ENCODE assay signal across 9 cellular contexts in genomic region chr17:57044976-57045867, GRCh38. TPM values are rescaled to one million over a fixed set of nuclear protein-coding genes. Genes with fewer than 3 reads are reported as not detected.
A peak's percentile ranks its signal among the peaks of the same experiment; 100 is the strongest.
DNase-seq lines count a peak whose midpoint lies in the region; ATAC-seq and TF ChIP-seq lines count a peak whose summit lies in the region.
"Had no signal": no experiment of that assay in that cellular context is flagged by ENCODE, and none has a peak within 500 bp of the region (broad histone marks: within the 10 kb centered on the region; RNA-seq: fewer than 3 reads in every experiment).

No MANE protein-coding gene starts in this region.

- H3K9me3 ChIP-seq in liver (ENCODE audit: control insufficient read depth in 4 of 4, low read length in 3 of 4) (no peaks in the 10 kb centered on the region), subcutaneous abdominal adipose tissue (ENCODE audit: control insufficient read depth in 5 of 5, low read length in 5 of 5) (no peaks in the 10 kb centered on the region)

- H3K27me3 Mint-ChIP-seq in activated CD4-positive, alpha-beta T cell treated with anti-CD3 and anti-CD28 coated beads for 36 hours, result peaks cover 46% of the 10 kb centered on the region
- peaks cover 61% of the 10 kb centered on the region for H3K27me3 Mint-ChIP-seq in activated T-helper 1 cell treated with anti-CD3 and anti-CD28 coated beads, Interleukin-12 subunit alpha, Interleukin-12 subunit beta, Interleukin-2, Interleukin-4 antibody, amounts not matched to agents 30 ng/mL and 10 ng/mL and 1 ng/mL, durations not matched to agents 14 hours and 24 hours and 36 hours (ENCODE audit: insufficient read depth)
- no peaks in the 10 kb centered on the region for H3K27me3 Mint-ChIP-seq in type B pancreatic cell

- peak; percentile 8 for ATAC-seq in activated CD4-positive, alpha-beta T cell treated with anti-CD3 and anti-CD28 coated beads for 36 hours

- POLR2A ChIA-PET in activated CD4-positive, alpha-beta T cell treated with anti-CD3 and anti-CD28 coated beads for 36 hours (lab: Charles Lee), result no interaction called here

- H3K36me3 Mint-ChIP-seq in activated CD4-positive, alpha-beta T cell treated with anti-CD3 and anti-CD28 coated beads for 36 hours (ENCODE audit: low read depth), result no peaks in the 10 kb centered on the region
- no peaks in the 10 kb centered on the region for H3K36me3 Mint-ChIP-seq in activated T-helper 1 cell treated with anti-CD3 and anti-CD28 coated beads, Interleukin-12 subunit alpha, Interleukin-12 subunit beta, Interleukin-2, Interleukin-4 antibody, amounts not matched to agents 30 ng/mL and 10 ng/mL and 1 ng/mL, durations not matched to agents 14 hours and 24 hours and 36 hours (ENCODE audit: low read depth)
- no peaks in the 10 kb centered on the region for H3K36me3 Mint-ChIP-seq in type B pancreatic cell

- CTCF ChIA-PET in activated CD4-positive, alpha-beta T cell treated with anti-CD3 and anti-CD28 coated beads for 36 hours (lab: Charles Lee), result interaction anchor here (0.6 to 1.7 kb wide), 4 partner anchors 8 to 42 kb away, joined by 4 to 5 read pairs (median 4); no protein-coding TSS in a partner anchor

- 30% methylated on average over 49 of the region's 49 CpGs for WGBS in liver

- peak overlapping the region in 2 of 3 donors; percentile 40 to 58 for H3K4me3 ChIP-seq in liver (ENCODE audit: low read depth in 1 of 3, low read length in 3 of 3)
- H3K4me3 ChIP-seq in subcutaneous abdominal adipose tissue (ENCODE audit: low read depth in 1 of 5, low read length in 5 of 5), result peak overlapping the region in 4 of 5 donors; percentile 59 to 69 (median 65)

- TF ChIP-seq RAD21 in liver (IDR thresholded peaks at IDR 0.05), result no peak

- H3K4me3 Mint-ChIP-seq in activated CD4-positive, alpha-beta T cell treated with anti-CD3 and anti-CD28 coated beads for 36 hours, result peak overlapping the region; percentile 60
- peak overlapping the region; percentile 39 for H3K4me3 Mint-ChIP-seq in activated T-helper 1 cell treated with anti-CD3 and anti-CD28 coated beads, Interleukin-12 subunit alpha, Interleukin-12 subunit beta, Interleukin-2, Interleukin-4 antibody, amounts not matched to agents 30 ng/mL and 10 ng/mL and 1 ng/mL, durations not matched to agents 14 hours and 24 hours and 36 hours
- H3K4me3 Mint-ChIP-seq in type B pancreatic cell, result no peak overlapping the region

- H3K4me1 ChIP-seq in liver (ENCODE audit: control insufficient read depth in 4 of 4, insufficient read depth in 4 of 4, low read length in 3 of 4), result peaks cover 0 to 14% (median 9%) of the 10 kb centered on the region in 4 donors
- peaks cover 2 to 20% (median 17%) of the 10 kb centered on the region in 5 donors for H3K4me1 ChIP-seq in subcutaneous abdominal adipose tissue (ENCODE audit: control insufficient read depth in 5 of 5, insufficient read depth in 5 of 5, low read length in 5 of 5)

- H3K4me1 Mint-ChIP-seq in activated CD4-positive, alpha-beta T cell treated with anti-CD3 and anti-CD28 coated beads for 36 hours, result peaks cover 18% of the 10 kb centered on the region
- H3K4me1 Mint-ChIP-seq in activated T-helper 1 cell treated with anti-CD3 and anti-CD28 coated beads, Interleukin-12 subunit alpha, Interleukin-12 subunit beta, Interleukin-2, Interleukin-4 antibody, amounts not matched to agents 30 ng/mL and 10 ng/mL and 1 ng/mL, durations not matched to agents 14 hours and 24 hours and 36 hours (ENCODE audit: low read depth), result peaks cover 25% of the 10 kb centered on the region
- H3K4me1 Mint-ChIP-seq in type B pancreatic cell (ENCODE audit: unreplicated experiment), result no peaks in the 10 kb centered on the region

- TF ChIP-seq CTCF in liver (IDR thresholded peaks at IDR 0.05; ENCODE audit: low read depth, low read length, missing input control) (no peak), type B pancreatic cell (conservative IDR thresholded peaks at IDR 0.05) (no peak)

- no peak overlapping the region for H3K27ac Mint-ChIP-seq in activated CD4-positive, alpha-beta T cell treated with anti-CD3 and anti-CD28 coated beads for 36 hours
- H3K27ac Mint-ChIP-seq in activated T-helper 1 cell treated with anti-CD3 and anti-CD28 coated beads, Interleukin-12 subunit alpha, Interleukin-12 subunit beta, Interleukin-2, Interleukin-4 antibody, amounts not matched to agents 30 ng/mL and 10 ng/mL and 1 ng/mL, durations not matched to agents 14 hours and 24 hours and 36 hours, result no peak overlapping the region
- no peak overlapping the region for H3K27ac Mint-ChIP-seq in type B pancreatic cell

- no peak overlapping the region for H3K27ac ChIP-seq in liver (ENCODE audit: low read depth in 1 of 2, low read length in 2 of 2)
- no peak overlapping the region for H3K27ac ChIP-seq in subcutaneous abdominal adipose tissue (ENCODE audit: low read depth, low read length)

- H3K27me3 ChIP-seq in liver (ENCODE audit: control insufficient read depth in 4 of 4, insufficient read depth in 4 of 4, low read length in 3 of 4), result peaks cover 0 to 2% (median 1%) of the 10 kb centered on the region in 4 donors
- H3K27me3 ChIP-seq in subcutaneous abdominal adipose tissue (ENCODE audit: control insufficient read depth in 5 of 5, insufficient read depth in 4 of 5, low read length in 5 of 5), result no peaks in the 10 kb centered on the region

- H3K36me3 ChIP-seq in liver (ENCODE audit: control insufficient read depth in 4 of 4, insufficient read depth in 3 of 4, low read depth in 1 of 4, low read length in 3 of 4), result no peaks in the 10 kb centered on the region
- no peaks in the 10 kb centered on the region for H3K36me3 ChIP-seq in subcutaneous abdominal adipose tissue (ENCODE audit: control insufficient read depth in 5 of 5, insufficient read depth in 5 of 5, low read length in 5 of 5)

- H3K9me3 Mint-ChIP-seq in activated CD4-positive, alpha-beta T cell treated with anti-CD3 and anti-CD28 coated beads for 36 hours (ENCODE audit: low read depth), result no peaks in the 10 kb centered on the region
- no peaks in the 10 kb centered on the region for H3K9me3 Mint-ChIP-seq in activated T-helper 1 cell treated with anti-CD3 and anti-CD28 coated beads, Interleukin-12 subunit alpha, Interleukin-12 subunit beta, Interleukin-2, Interleukin-4 antibody, amounts not matched to agents 30 ng/mL and 10 ng/mL and 1 ng/mL, durations not matched to agents 14 hours and 24 hours and 36 hours
- no peaks in the 10 kb centered on the region for H3K9me3 Mint-ChIP-seq in type B pancreatic cell

- no peak for DNase-seq in activated CD4-positive, alpha-beta T cell treated with anti-CD3 and anti-CD28 coated beads for 36 hours
- DNase-seq in activated CD4-positive, alpha-beta T cell treated with anti-CD3 and anti-CD28 coated beads for 1 hour, result no peak
- DNase-seq in activated T-helper 1 cell treated with anti-CD3 and anti-CD28 coated beads, Interleukin-12 subunit alpha, Interleukin-12 subunit beta, Interleukin-2, Interleukin-4 antibody, amounts not matched to agents 30 ng/mL and 10 ng/mL and 1 ng/mL, durations not matched to agents 14 hours and 24 hours and 36 hours (ENCODE audit: low spot score), result no peak
- DNase-seq in NCI-H69 (lab: John Stamatoyannopoulos, UW), result no peak
- DNase-seq in type B pancreatic cell (ENCODE audit: extremely low spot score, unreplicated experiment), result no peak
- DNase-seq in midbrain (lab: John Stamatoyannopoulos, UW), result no peak
- DNase-seq: mammary epithelial cell had no signal

- H3K9ac ChIP-seq in liver (ENCODE audit: low read depth in 1 of 2, low read length in 2 of 2), result no peak overlapping the region
- H3K9ac ChIP-seq in subcutaneous abdominal adipose tissue (ENCODE audit: low read length in 5 of 5), result peak overlapping the region in 2 of 5 donors; percentile 30 to 41

- intact Hi-C loops in activated CD4-positive, alpha-beta T cell treated with anti-CD3 and anti-CD28 coated beads for 36 hours (cut with DNase I, micrococcal nuclease), result no loop called here
- intact Hi-C loops in activated T-helper 1 cell treated with anti-CD3 and anti-CD28 coated beads, Interleukin-12 subunit alpha, Interleukin-12 subunit beta, Interleukin-2, Interleukin-4 antibody, amounts not matched to agents 30 ng/mL and 10 ng/mL and 1 ng/mL, durations not matched to agents 14 hours and 24 hours and 36 hours (cut with micrococcal nuclease), result loop anchor here (5.0 kb wide), 1 partner anchor 37 kb away; no protein-coding TSS in a partner anchor

TF ChIP-seq in liver, 16 proteins besides CTCF, POLR2A, EP300 and RAD21 (continues in another document):
- TF ChIP-seq YY1 (IDR thresholded peaks at IDR 0.05) (no peak), NR2F2 (IDR thresholded peaks at IDR 0.05) (no peak), MAX (IDR thresholded peaks at IDR 0.05) (no peak), FOXA1 (IDR thresholded peaks at IDR 0.05) (no peak), ATF3 (IDR thresholded peaks at IDR 0.05) (no peak), GABPA (IDR thresholded peaks at IDR 0.05 in 1 of 2, conservative IDR thresholded peaks at IDR 0.05 in 1 of 2) (no peak), ZBTB33 (IDR thresholded peaks at IDR 0.05) (no peak), HNF4G (IDR thresholded peaks at IDR 0.05) (no peak)

RNA-seq across cellular contexts. Expression of gene AKAP1, which starts 39.8 kb away (rescaled TPM):
- 10 to 100 TPM; 27.0 to 29.8 TPM for total RNA-seq in activated CD4-positive, alpha-beta T cell treated with anti-CD3 and anti-CD28 coated beads for 36 hours
- total RNA-seq in activated T-helper 1 cell treated with anti-CD3 and anti-CD28 coated beads, Interleukin-12 subunit alpha, Interleukin-12 subunit beta, Interleukin-2, Interleukin-4 antibody, amounts not matched to agents 30 ng/mL and 10 ng/mL and 1 ng/mL, durations not matched to agents 14 hours and 24 hours and 36 hours, result 53.8 and 59.9 TPM in 2 replicates
- 10 to 100 TPM; 36.4 to 58.5 TPM for total RNA-seq in liver
- 10 to 100 TPM; 31.3 to 43.1 TPM for polyA plus RNA-seq in liver
- 42.6 and 43.6 TPM in 2 replicates for total RNA-seq in type B pancreatic cell (ENCODE audit: low replicate concordance)
